ENCODE assay signal across 20 cellular contexts in genomic region chrX:151985531-151985930, GRCh38. TPM values are rescaled to one million over a fixed set of nuclear protein-coding genes. Genes with fewer than 3 reads are reported as not detected.
"Had no signal": no experiment of that assay in that cellular context is flagged by ENCODE, and none has a peak within 500 bp of the region (broad histone marks: within the 10 kb centered on the region; RNA-seq: fewer than 3 reads in every experiment).

No MANE protein-coding gene starts in this region.

- H3K4me1 ChIP-seq: neural progenitor cell, prostate gland, spleen had no signal

- H2AFZ ChIP-seq: neural progenitor cell had no signal

- H3K4me2 ChIP-seq: neural progenitor cell had no signal

- H3K36me3 ChIP-seq: heart left ventricle, neural progenitor cell, prostate gland, spleen, thoracic aorta, vagina had no signal

- H3K27ac ChIP-seq: neural progenitor cell, prostate gland, thoracic aorta, VCaP had no signal

- H3K4me3 ChIP-seq: heart left ventricle, neural progenitor cell, prostate gland, spleen, thoracic aorta, vagina had no signal

- DNase-seq: activated CD4-positive, alpha-beta T cell treated with anti-CD3 and anti-CD28 coated beads, Interleukin-2, amount 10 ng/mL, durations not matched to agents 7 days and 5 days; activated CD4-positive, CD25-positive, alpha-beta regulatory T cell treated with anti-CD3 and anti-CD28 coated beads, Interleukin-2, amount 50 U/mL, for 72 hours; activated CD8-positive, alpha-beta T cell treated with anti-CD3 and anti-CD28 coated beads, Interleukin-2, amount 10 ng/mL, durations not matched to agents 7 days and 5 days; activated gamma-delta T cell treated with Interleukin-2 at 50 U/mL for 16 hours; aorta; central memory CD4-positive, alpha-beta T cell; effector memory CD4-positive, alpha-beta T cell; left ventricle myocardium superior; naive thymus-derived CD8-positive, alpha-beta T cell; spleen; stimulated activated CD4-positive, alpha-beta T cell treated with anti-CD3 and anti-CD28 coated beads, Interleukin-4, amount 100 ng/mL, for 1 hour; stimulated activated naive CD4-positive, alpha-beta T cell; T-helper 9 cell had no signal

- H3K27me3 ChIP-seq: heart left ventricle, neural progenitor cell, spleen, vagina had no signal

- H3K9me3 ChIP-seq: heart left ventricle, prostate gland, spleen, thoracic aorta, vagina had no signal

- ATAC-seq: activated CD8-positive, alpha-beta T cell treated with anti-CD3 and anti-CD28 coated beads, Interleukin-2, amount 10 ng/mL, durations not matched to agents 7 days and 5 days; activated naive CD4-positive, alpha-beta T cell treated with anti-CD3 and anti-CD28 coated beads, Interleukin-2, amount 50 U/mL, for 72 hours; naive thymus-derived CD8-positive, alpha-beta T cell had no signal

- H3K9ac ChIP-seq: neural progenitor cell had no signal

RNA-seq across cellular contexts. Expression of gene GABRE, which starts 11.1 kb away (rescaled TPM):
- total RNA-seq: activated CD4-positive, alpha-beta T cell treated with anti-CD3 and anti-CD28 coated beads, Interleukin-2, amount 10 ng/mL, durations not matched to agents 7 days and 5 days; activated CD8-positive, alpha-beta T cell treated with anti-CD3 and anti-CD28 coated beads, Interleukin-2, amount 10 ng/mL, durations not matched to agents 7 days and 5 days; activated naive CD4-positive, alpha-beta T cell treated with anti-CD3 and anti-CD28 coated beads, Interleukin-2, amount 50 U/mL, for 72 hours; naive thymus-derived CD8-positive, alpha-beta T cell had no signal
- polyA plus RNA-seq: naive thymus-derived CD8-positive, alpha-beta T cell had no signal
